In the genomic region with DNA sequence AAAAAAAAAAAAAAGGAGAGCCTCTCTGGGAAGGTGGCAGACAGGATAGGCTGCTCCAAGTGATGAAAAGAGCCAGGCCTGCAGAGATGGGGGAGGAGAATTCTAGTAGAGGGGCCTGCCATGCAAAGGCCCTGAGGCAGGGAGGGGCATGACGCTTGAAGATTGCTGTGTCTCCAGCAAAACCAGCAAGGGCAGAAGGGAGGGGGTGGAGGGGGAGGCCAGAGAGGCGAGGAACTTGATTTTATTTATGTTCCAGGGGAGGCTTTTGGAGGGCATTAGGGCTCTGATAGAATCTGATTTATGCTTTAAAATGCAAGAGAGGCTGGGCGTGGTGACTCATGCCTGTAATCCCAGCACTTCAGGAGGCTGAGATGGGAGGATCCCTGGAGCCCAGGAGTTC, we compare ENCODE assay signal across 1 cellular context.
TF ChIP-seq lines count a peak whose summit lies in the region.

No MANE protein-coding gene starts in this region.

TF ChIP-seq in HEK293, 187 proteins besides CTCF, POLR2A, EP300 and RAD21 (continued from another document):
- TF ChIP-seq, protein P1, sequence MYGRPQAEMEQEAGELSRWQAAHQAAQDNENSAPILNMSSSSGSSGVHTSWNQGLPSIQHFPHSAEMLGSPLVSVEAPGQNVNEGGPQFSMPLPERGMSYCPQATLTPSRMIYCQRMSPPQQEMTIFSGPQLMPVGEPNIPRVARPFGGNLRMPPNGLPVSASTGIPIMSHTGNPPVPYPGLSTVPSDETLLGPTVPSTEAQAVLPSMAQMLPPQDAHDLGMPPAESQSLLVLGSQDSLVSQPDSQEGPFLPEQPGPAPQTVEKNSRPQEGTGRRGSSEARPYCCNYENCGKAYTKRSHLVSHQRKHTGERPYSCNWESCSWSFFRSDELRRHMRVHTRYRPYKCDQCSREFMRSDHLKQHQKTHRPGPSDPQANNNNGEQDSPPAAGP (tag by site-specific recombination; IDR thresholded peaks at IDR 0.05), result peak; percentile 61; the same call in 1 of the 2 replicates
- TF ChIP-seq ZNF398 (tag by site-specific recombination; IDR thresholded peaks at IDR 0.05), result peak; percentile 64
- no peak for TF ChIP-seq ZNF292 (tag by site-specific recombination; IDR thresholded peaks at IDR 0.05; ENCODE audit: borderline replicate concordance, low read depth)
- TF ChIP-seq ZFHX2 (tag by site-specific recombination; conservative IDR thresholded peaks at IDR 0.05), result peak; percentile 57
- TF ChIP-seq ZNF623 (tag by site-specific recombination; IDR thresholded peaks at IDR 0.05), result peak; percentile 98
- TF ChIP-seq WT1 (tag by site-specific recombination; IDR thresholded peaks at IDR 0.05), result peak; percentile 49; the same call in 1 of the 2 replicates
- no peak for TF ChIP-seq ZNF404 (tag by site-specific recombination; IDR thresholded peaks at IDR 0.05)
- peak; percentile 64; the same call in 1 of the 2 replicates for TF ChIP-seq EGR2 (tag by site-specific recombination; IDR thresholded peaks at IDR 0.05; ENCODE audit: low read depth)
- no peak for TF ChIP-seq ZNF184 (tag by site-specific recombination; IDR thresholded peaks at IDR 0.05)
